In the genomic region with DNA sequence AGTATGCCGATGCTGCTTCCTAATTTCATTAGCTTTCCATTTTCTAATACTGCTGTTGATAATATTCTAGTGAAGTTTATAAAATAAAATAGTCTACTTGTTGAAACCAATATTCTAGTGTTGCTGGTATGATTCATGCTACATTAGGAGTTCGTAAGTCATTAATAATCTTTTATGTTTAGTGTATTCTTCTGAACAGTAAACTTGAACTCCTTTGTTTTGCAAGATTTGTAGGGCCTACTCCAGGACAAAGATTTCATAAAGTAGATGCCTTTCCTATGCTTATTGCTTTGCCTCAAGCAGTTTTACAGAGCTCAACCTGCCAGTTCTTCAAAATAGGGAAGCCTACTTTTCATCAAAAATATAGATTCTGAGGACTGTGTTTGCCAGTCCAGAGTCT, we compare ENCODE assay signal across 21 cellular contexts.
DNase-seq lines count a peak whose midpoint lies in the region; ATAC-seq and TF ChIP-seq lines count a peak whose summit lies in the region.
"Had no signal": no experiment of that assay in that cellular context is flagged by ENCODE, and none has a peak within 500 bp of the region (broad histone marks: within the 10 kb centered on the region; RNA-seq: fewer than 3 reads in every experiment).

No MANE protein-coding gene starts in this region.

- CTCF ChIA-PET in PC-3 (lab: Charles Lee): no interaction called here

- no peak overlapping the region for H3K4me2 ChIP-seq in GM23248 (ENCODE audit: unreplicated experiment)
- no peak overlapping the region for H3K4me2 ChIP-seq in PC-3 (ENCODE audit: low read length)
- H3K4me2 ChIP-seq: BLaER1, KMS-11 had no signal

- H3K36me3 ChIP-seq in GM23248 (ENCODE audit: low read depth) (no peaks in the 10 kb centered on the region), PC-3 (ENCODE audit: low read depth, low read length) (no peaks in the 10 kb centered on the region)

- H3K4me1 ChIP-seq in GM23248 (ENCODE audit: insufficient read depth) (no peaks in the 10 kb centered on the region), PC-3 (ENCODE audit: insufficient read depth, low read length) (peaks cover 12% of the 10 kb centered on the region; the same call in 1 of the 2 replicates), foreskin keratinocyte (peaks cover 8% of the 10 kb centered on the region)
- H3K4me1 ChIP-seq: BLaER1 had no signal

- no TSS peak for BruUV-seq in PC-3 (replicated peaks; lab: Mats Ljungman, UMichigan)

- no peaks in the 10 kb centered on the region for H3K79me2 ChIP-seq in GM23248 (ENCODE audit: insufficient read depth)
- no peaks in the 10 kb centered on the region for H3K79me2 ChIP-seq in PC-3 (ENCODE audit: low read length)

- no peaks in the 10 kb centered on the region for H3K9me2 ChIP-seq in GM23248 (ENCODE audit: insufficient read depth)
- no peaks in the 10 kb centered on the region for H3K9me2 ChIP-seq in PC-3 (replicated peaks; ENCODE audit: low read length)

- in situ Hi-C loops in GM23248 (cut with MboI): no loop called here

- H4K20me1 ChIP-seq in GM23248 (ENCODE audit: insufficient read depth) (no peaks in the 10 kb centered on the region), PC-3 (ENCODE audit: low read length) (no peaks in the 10 kb centered on the region)
- H4K20me1 ChIP-seq: BLaER1 had no signal

- H3K27me3 ChIP-seq in GM23248 (replicated peaks; ENCODE audit: insufficient read depth) (no peaks in the 10 kb centered on the region), PC-3 (ENCODE audit: low read length) (no peaks in the 10 kb centered on the region), foreskin keratinocyte (no peaks in the 10 kb centered on the region)
- H3K27me3 ChIP-seq: BLaER1 had no signal

- POLR2A ChIA-PET in PC-3 (lab: Charles Lee; ENCODE audit: unreplicated experiment): no interaction called here

- H2AFZ ChIP-seq in GM23248: no peak overlapping the region
- H2AFZ ChIP-seq in PC-3 (ENCODE audit: low read length): no peak overlapping the region

- peak; percentile 88 for ATAC-seq in PC-3
- ATAC-seq in foreskin keratinocyte: peak; percentile 78
- no peak for ATAC-seq in GM21737 (IDR thresholded peaks at IDR 0.05; ENCODE audit: unreplicated experiment)
- ATAC-seq: HCT116 had no signal

- DNase-seq in GM23248 (peak; percentile 5), PC-3 (peak; percentile 32), epithelial cell of prostate (ENCODE audit: low read depth, low spot score) (peak; percentile 16), foreskin keratinocyte (peak; percentile 36 to 75), cardiac septum (ENCODE audit: low spot score) (no peak), foreskin melanocyte (no peak)
- DNase-seq: CD4-positive, alpha-beta T cell; COR-L47; DMS79; GOT3; MV-4-11; NCI-H1105 treated with DMSO at 0.1 percent for 48 hours; NCI-H2081 treated with DMSO at 0.1 percent for 48 hours; NCI-H446; NCI-H526; SHP77 treated with DMSO at 0.1 percent for 48 hours had no signal

- H3F3A ChIP-seq in GM23248 (ENCODE audit: insufficient read depth) (no peaks in the 10 kb centered on the region), PC-3 (ENCODE audit: low read length, unreplicated experiment) (no peaks in the 10 kb centered on the region)

- intact Hi-C loops in PC-3 (cut with micrococcal nuclease): no loop called here
- intact Hi-C loops in cardiac septum (cut with DNase I): no loop called here

- H3K4me3 ChIP-seq in GM23248 (no peak overlapping the region), PC-3 (ENCODE audit: low read length) (no peak overlapping the region)
- H3K4me3 ChIP-seq: BLaER1, SK-N-MC had no signal

- H3K9me3 ChIP-seq in GM23248 (ENCODE audit: low read depth) (no peaks in the 10 kb centered on the region), PC-3 (ENCODE audit: low read length) (no peaks in the 10 kb centered on the region)
- H3K9me3 ChIP-seq: BLaER1 had no signal

- WGBS in GM23248 (ENCODE audit: low coverage in 1 of 2, low lambda C conversion rate in 2 of 2, missing lambda C conversion rate in 2 of 2), 2 experiments: 87 to 97% methylated on average over 2 of the region's 2 CpGs

- H3K27ac ChIP-seq in GM23248 (no peak overlapping the region), PC-3 (ENCODE audit: low read length) (no peak overlapping the region), epithelial cell of prostate (no peak overlapping the region), foreskin keratinocyte (no peak overlapping the region)
- H3K27ac ChIP-seq: BLaER1, KMS-11, SK-N-MC had no signal

- TF ChIP-seq CTCF in PC-3 (conservative IDR thresholded peaks at IDR 0.05; ENCODE audit: low read depth, low read length) (no peak), foreskin keratinocyte (conservative IDR thresholded peaks at IDR 0.05) (no peak)

- H3K9ac ChIP-seq in GM23248 (no peak overlapping the region), PC-3 (ENCODE audit: low read length) (no peak overlapping the region)
- H3K9ac ChIP-seq: BLaER1, KMS-11 had no signal

Comparison
In these comparisons a context has a peak if more than half of its experiments do, and no peak if none do; other contexts are left out.
1. DNase-seq: peak in GM23248 (single experiment), PC-3 (single experiment), epithelial cell of prostate (single experiment) and foreskin keratinocyte (2 of 2); none in cardiac septum (single experiment) and foreskin melanocyte (single experiment).